ENCODE assay signal across 8 cellular contexts in genomic region chr2:237626813-237627451, GRCh38. TPM values are rescaled to one million over a fixed set of nuclear protein-coding genes. Genes with fewer than 3 reads are reported as not detected.
DNase-seq lines count a peak whose midpoint lies in the region; ATAC-seq and TF ChIP-seq lines count a peak whose summit lies in the region.

No MANE protein-coding gene starts in this region.

- CTCF ChIA-PET in Panc1 (lab: Charles Lee): no interaction called here

- no TSS peak for BruUV-seq in Panc1 (replicated peaks; lab: Mats Ljungman, UMichigan)

- POLR2A ChIA-PET in Panc1 (lab: Charles Lee): no interaction called here

- in situ Hi-C loops in Panc1 (cut with HindIII; ENCODE audit: low pct_unique_long_range_greater_than_20kb, low sequenced_read_pairs): no loop called here

- no peak for TF ChIP-seq CTCF in Panc1 (IDR thresholded peaks at IDR 0.05)
- TF ChIP-seq CTCF in epithelial cell of esophagus (IDR thresholded peaks at IDR 0.05; ENCODE audit: insufficient read depth, low read depth, low read length, missing control alignments): no peak
- TF ChIP-seq CTCF in natural killer cell (IDR thresholded peaks at IDR 0.05): no peak

- no peak overlapping the region for H3K27ac Mint-ChIP-seq in natural killer cell

- no peaks in the 10 kb centered on the region for H3K27me3 ChIP-seq in ACC112 (ENCODE audit: insufficient read depth, low read length)
- no peaks in the 10 kb centered on the region for H3K27me3 ChIP-seq in Panc1 (ENCODE audit: control insufficient read depth, insufficient read depth, low read length)

- DNase-seq in Panc1 (ENCODE audit: low read depth, low spot score) (no peak), epithelial cell of esophagus (ENCODE audit: low read depth) (no peak), natural killer cell (no peak), DMS114 treated with DMSO at 0.1 percent for 48 hours (lab: John Stamatoyannopoulos, UW; ENCODE audit: unreplicated experiment) (no peak)
- DNase-seq in stimulated activated naive CD4-positive, alpha-beta T cell treated with Interleukin-2 at 50 U/mL for 16 hours (lab: John Stamatoyannopoulos, UW): no peak

- no peaks in the 10 kb centered on the region for H3K36me3 Mint-ChIP-seq in natural killer cell

- H2AFZ ChIP-seq in ACC112 (ENCODE audit: low read length, unreplicated experiment): no peak overlapping the region

- intact Hi-C loops in Panc1 (cut with micrococcal nuclease; ENCODE audit: unreplicated experiment) (no loop called here), natural killer cell (cut with micrococcal nuclease) (no loop called here)

- H3K4me3 ChIP-seq in ACC112 (ENCODE audit: low read depth, low read length) (peak overlapping the region; percentile 94), Panc1 (ENCODE audit: low read depth in 2 of 2, low read length in 2 of 2) (peak overlapping the region; percentile 39 to 41; a peak in 3 of 4 replicates), epithelial cell of esophagus (ENCODE audit: low read length) (peak overlapping the region; percentile 31)

- peaks cover 7 to 34% of the 10 kb centered on the region in 2 donors for H3K4me1 Mint-ChIP-seq in natural killer cell

- no peaks in the 10 kb centered on the region for H3K9me3 Mint-ChIP-seq in natural killer cell

- H3K4me1 ChIP-seq in ACC112 (ENCODE audit: control insufficient read depth, insufficient read depth, low read length, unreplicated experiment) (peaks cover 12% of the 10 kb centered on the region), Panc1 (ENCODE audit: control insufficient read depth, insufficient read depth, low read length) (peaks cover 20% of the 10 kb centered on the region)

- H3K27me3 Mint-ChIP-seq in natural killer cell (ENCODE audit: low read depth in 2 of 2): peaks cover 28 to 47% of the 10 kb centered on the region in 2 donors

- H3K79me2 ChIP-seq in ACC112 (ENCODE audit: control insufficient read depth, insufficient read depth, low read length, unreplicated experiment): peaks cover 11% of the 10 kb centered on the region

- ATAC-seq in Panc1: peak; percentile 50
- ATAC-seq in natural killer cell: peak; percentile 44 to 49 (median 45)
- ATAC-seq in GM18861 (IDR thresholded peaks at IDR 0.05; ENCODE audit: unreplicated experiment): no peak
- ATAC-seq in GM18517 (IDR thresholded peaks at IDR 0.05; ENCODE audit: unreplicated experiment): no peak

- H3K27ac ChIP-seq in ACC112 (ENCODE audit: low read depth, low read length) (no peak overlapping the region), Panc1 (ENCODE audit: low read length) (peak overlapping the region; percentile 39; the same call in 1 of the 2 replicates)

- peak overlapping the region; percentile 81 for H3K4me3 Mint-ChIP-seq in natural killer cell

- no peaks in the 10 kb centered on the region for H3K9me3 ChIP-seq in Panc1 (ENCODE audit: control insufficient read depth, insufficient read depth, low read depth, low read length)

- no peaks in the 10 kb centered on the region; the same call in 1 of the 2 replicates for H3K36me3 ChIP-seq in ACC112 (ENCODE audit: insufficient read depth, low read length)
- H3K36me3 ChIP-seq in Panc1 (ENCODE audit: control insufficient read depth, insufficient read depth, low read length): no peaks in the 10 kb centered on the region

RNA-seq across cellular contexts. Expression of gene LRRFIP1, which starts 0.5 kb away (rescaled TPM):
- 121 TPM for total RNA-seq in Panc1 (2021; ENCODE audit: unreplicated experiment)
- 61.9 TPM for polyA plus RNA-seq in Panc1 (2012; ENCODE audit: insufficient read length)
- 100 to 1,000 TPM; 163 to 207 (median 188) TPM for total RNA-seq in natural killer cell

RNA-seq across cellular contexts. Expression of gene RAB17, which starts 36.4 kb away (rescaled TPM):
- total RNA-seq in Panc1 (2021; ENCODE audit: unreplicated experiment): 23.6 TPM
- polyA plus RNA-seq in Panc1 (2012; ENCODE audit: insufficient read length): 8.5 TPM
- total RNA-seq in natural killer cell: not detected

Comparison
In these comparisons a context has a peak if more than half of its experiments do, and no peak if none do; other contexts are left out.
1. H3K4me3 ChIP-seq: peak in every context shown above with its lines; median percentile 94 in ACC112; 40 in Panc1; 31 in epithelial cell of esophagus.
2. ATAC-seq: peak in Panc1 (single experiment) and natural killer cell (3 of 3); none in GM18861 (single experiment) and GM18517 (single experiment).
3. RNA of gene RAB17, which starts 36.4 kb away (total RNA-seq): 23.6 TPM in Panc1 (single experiment); not detected in natural killer cell; every median in the first group is over 10 times any median in the second.